Comparison of ENCODE assay signal across 11 cellular contexts in the genomic region with DNA sequence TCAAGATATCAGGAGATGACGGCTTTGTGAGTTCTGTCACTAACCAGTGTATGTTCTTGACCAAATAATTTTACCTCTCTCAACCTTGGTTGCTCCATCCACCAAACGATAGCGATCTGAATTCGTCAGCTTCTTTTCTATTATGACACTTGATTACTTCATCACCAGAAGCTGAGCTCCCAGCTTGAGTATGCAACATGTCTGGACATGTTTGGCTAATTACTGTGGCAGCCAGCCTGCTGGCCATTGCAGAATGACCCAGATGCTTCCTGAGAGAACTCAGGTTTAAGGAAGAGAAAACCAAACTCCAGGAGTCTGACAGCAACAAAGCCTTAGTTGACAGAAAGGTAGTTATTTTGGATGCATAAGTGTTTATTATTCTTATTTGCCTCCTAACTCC. TPM values are rescaled to one million over a fixed set of nuclear protein-coding genes. Genes with fewer than 3 reads are reported as not detected.
DNase-seq lines count a peak whose midpoint lies in the region; TF ChIP-seq lines count a peak whose summit lies in the region.
"Had no signal": no experiment of that assay in that cellular context is flagged by ENCODE, and none has a peak within 500 bp of the region (broad histone marks: within the 10 kb centered on the region; RNA-seq: fewer than 3 reads in every experiment).

No MANE protein-coding gene starts in this region.

- POLR2A ChIA-PET in AG04449 (lab: Yijun Ruan, JAX): no interaction called here
- POLR2A ChIA-PET in RWPE1 (lab: Yijun Ruan, JAX; ENCODE audit: low non-redundant PET): no interaction called here

- no peak overlapping the region for H3K27ac ChIP-seq in RWPE1

- TF ChIP-seq CTCF in AG04449 (IDR thresholded peaks at IDR 0.05; ENCODE audit: insufficient read depth, low read length, missing control alignments): no peak
- no peak for TF ChIP-seq CTCF in RWPE1 (conservative IDR thresholded peaks at IDR 0.05; ENCODE audit: low read depth)
- no peak for TF ChIP-seq CTCF in fibroblast of the aortic adventitia (IDR thresholded peaks at IDR 0.05; ENCODE audit: insufficient read depth, low read length)

- peak; percentile 10 for DNase-seq in AG04449 (ENCODE audit: low read depth, low spot score)
- peak; percentile 15 for DNase-seq in H4 (ENCODE audit: low spot score)
- DNase-seq in RWPE1 (ENCODE audit: low spot score): peak; percentile 91
- peak; percentile 49 for DNase-seq in fibroblast of the aortic adventitia (ENCODE audit: low read depth)
- DNase-seq in KG1 (lab: John Stamatoyannopoulos, UW): no peak
- no peak for DNase-seq in NCI-H187 treated with DMSO at 0.1 percent for 48 hours (lab: John Stamatoyannopoulos, UW)
- no peak for DNase-seq in HuH-7.5 (ENCODE audit: low spot score)
- DNase-seq in activated gamma-delta T cell (lab: John Stamatoyannopoulos, UW): no peak
- DNase-seq: activated CD8-positive, alpha-beta memory T cell treated with anti-CD3 and anti-CD28 coated beads, Interleukin-2, amount 50 U/mL, for 48 hours; NCI-H1694; stimulated activated naive CD8-positive, alpha-beta T cell treated with anti-CD3 and anti-CD28 coated beads, Interleukin-15, amount 100 ng/mL, for 72 hours had no signal

- no peak overlapping the region for H3K4me3 ChIP-seq in AG04449 (ENCODE audit: low read depth, low read length)
- H3K4me3 ChIP-seq in fibroblast of the aortic adventitia (ENCODE audit: low read depth, low read length): no peak overlapping the region

- CTCF ChIA-PET in AG04449 (lab: Yijun Ruan, JAX) (interaction anchor here (1.2 kb wide), 1 partner anchor 14 kb away, joined by 3 read pairs; no protein-coding TSS in a partner anchor), RWPE1 (lab: Yijun Ruan, JAX) (interaction anchor here (0.6 to 2.5 kb wide), 2 partner anchors 12 to 38 kb away, joined by 3 to 12 read pairs; no protein-coding TSS in a partner anchor)

RNA-seq across cellular contexts. Expression of a gene that starts 46.4 kb away (rescaled TPM):
- total RNA-seq in H4 (2014; rRNA removed; shearing (Covaris generic)): 3.4 and 4.3 TPM in 2 replicates
- total RNA-seq in fibroblast of the aortic adventitia (ENCODE audit: low replicate concordance): 0.63 and 1.5 TPM in 2 replicates

Comparison
In these comparisons a context has a peak if more than half of its experiments do, and no peak if none do; other contexts are left out.
1. DNase-seq: peak in AG04449 (single experiment), H4 (single experiment), RWPE1 (single experiment) and fibroblast of the aortic adventitia (single experiment); none in KG1 (single experiment), NCI-H187 treated with DMSO at 0.1 percent for 48 hours (single experiment), HuH-7.5 (single experiment) and activated gamma-delta T cell (single experiment).